In the genomic region with DNA sequence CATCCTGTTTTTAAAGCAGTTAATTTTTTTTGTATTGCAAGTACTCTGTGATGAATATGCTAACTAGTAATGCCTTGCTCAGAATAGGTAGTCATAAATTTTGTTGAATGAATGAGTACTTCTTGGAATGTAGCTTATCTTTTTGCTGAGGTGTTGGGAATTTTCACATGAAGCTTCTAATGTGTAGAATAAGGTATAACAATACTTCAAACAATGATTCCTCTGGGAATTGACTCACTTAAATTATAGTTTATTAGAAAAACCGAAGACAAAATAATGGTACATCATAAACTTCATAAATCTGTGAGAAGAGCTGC, we compare ENCODE assay signal across 1 cellular context.
TF ChIP-seq lines count a peak whose summit lies in the region.

No MANE protein-coding gene starts in this region.

TF ChIP-seq in K562, 482 proteins besides CTCF, POLR2A, EP300 and RAD21:
- TF ChIP-seq E2F3 (CRISPR knock-in tag; IDR thresholded peaks at IDR 0.05) (no peak), MEIS2 (IDR thresholded peaks at IDR 0.05; ENCODE audit: partially characterized antibody) (peak; percentile 57), TEAD4 (IDR thresholded peaks at IDR 0.05; ENCODE audit: low read length) (0 out of 2 replicates have a peak, but pooled peaks have one; percentile 14), TEAD4 (CRISPR knock-in tag; IDR thresholded peaks at IDR 0.05; ENCODE audit: borderline replicate concordance) (no peak), ZNF316 (IDR thresholded peaks at IDR 0.05) (peak; percentile 64)
- TF ChIP-seq, protein P1, sequence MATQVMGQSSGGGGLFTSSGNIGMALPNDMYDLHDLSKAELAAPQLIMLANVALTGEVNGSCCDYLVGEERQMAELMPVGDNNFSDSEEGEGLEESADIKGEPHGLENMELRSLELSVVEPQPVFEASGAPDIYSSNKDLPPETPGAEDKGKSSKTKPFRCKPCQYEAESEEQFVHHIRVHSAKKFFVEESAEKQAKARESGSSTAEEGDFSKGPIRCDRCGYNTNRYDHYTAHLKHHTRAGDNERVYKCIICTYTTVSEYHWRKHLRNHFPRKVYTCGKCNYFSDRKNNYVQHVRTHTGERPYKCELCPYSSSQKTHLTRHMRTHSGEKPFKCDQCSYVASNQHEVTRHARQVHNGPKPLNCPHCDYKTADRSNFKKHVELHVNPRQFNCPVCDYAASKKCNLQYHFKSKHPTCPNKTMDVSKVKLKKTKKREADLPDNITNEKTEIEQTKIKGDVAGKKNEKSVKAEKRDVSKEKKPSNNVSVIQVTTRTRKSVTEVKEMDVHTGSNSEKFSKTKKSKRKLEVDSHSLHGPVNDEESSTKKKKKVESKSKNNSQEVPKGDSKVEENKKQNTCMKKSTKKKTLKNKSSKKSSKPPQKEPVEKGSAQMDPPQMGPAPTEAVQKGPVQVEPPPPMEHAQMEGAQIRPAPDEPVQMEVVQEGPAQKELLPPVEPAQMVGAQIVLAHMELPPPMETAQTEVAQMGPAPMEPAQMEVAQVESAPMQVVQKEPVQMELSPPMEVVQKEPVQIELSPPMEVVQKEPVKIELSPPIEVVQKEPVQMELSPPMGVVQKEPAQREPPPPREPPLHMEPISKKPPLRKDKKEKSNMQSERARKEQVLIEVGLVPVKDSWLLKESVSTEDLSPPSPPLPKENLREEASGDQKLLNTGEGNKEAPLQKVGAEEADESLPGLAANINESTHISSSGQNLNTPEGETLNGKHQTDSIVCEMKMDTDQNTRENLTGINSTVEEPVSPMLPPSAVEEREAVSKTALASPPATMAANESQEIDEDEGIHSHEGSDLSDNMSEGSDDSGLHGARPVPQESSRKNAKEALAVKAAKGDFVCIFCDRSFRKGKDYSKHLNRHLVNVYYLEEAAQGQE (CRISPR knock-in tag; IDR thresholded peaks at IDR 0.05; ENCODE audit: low read depth) = no peak
- TF ChIP-seq, protein P2, sequence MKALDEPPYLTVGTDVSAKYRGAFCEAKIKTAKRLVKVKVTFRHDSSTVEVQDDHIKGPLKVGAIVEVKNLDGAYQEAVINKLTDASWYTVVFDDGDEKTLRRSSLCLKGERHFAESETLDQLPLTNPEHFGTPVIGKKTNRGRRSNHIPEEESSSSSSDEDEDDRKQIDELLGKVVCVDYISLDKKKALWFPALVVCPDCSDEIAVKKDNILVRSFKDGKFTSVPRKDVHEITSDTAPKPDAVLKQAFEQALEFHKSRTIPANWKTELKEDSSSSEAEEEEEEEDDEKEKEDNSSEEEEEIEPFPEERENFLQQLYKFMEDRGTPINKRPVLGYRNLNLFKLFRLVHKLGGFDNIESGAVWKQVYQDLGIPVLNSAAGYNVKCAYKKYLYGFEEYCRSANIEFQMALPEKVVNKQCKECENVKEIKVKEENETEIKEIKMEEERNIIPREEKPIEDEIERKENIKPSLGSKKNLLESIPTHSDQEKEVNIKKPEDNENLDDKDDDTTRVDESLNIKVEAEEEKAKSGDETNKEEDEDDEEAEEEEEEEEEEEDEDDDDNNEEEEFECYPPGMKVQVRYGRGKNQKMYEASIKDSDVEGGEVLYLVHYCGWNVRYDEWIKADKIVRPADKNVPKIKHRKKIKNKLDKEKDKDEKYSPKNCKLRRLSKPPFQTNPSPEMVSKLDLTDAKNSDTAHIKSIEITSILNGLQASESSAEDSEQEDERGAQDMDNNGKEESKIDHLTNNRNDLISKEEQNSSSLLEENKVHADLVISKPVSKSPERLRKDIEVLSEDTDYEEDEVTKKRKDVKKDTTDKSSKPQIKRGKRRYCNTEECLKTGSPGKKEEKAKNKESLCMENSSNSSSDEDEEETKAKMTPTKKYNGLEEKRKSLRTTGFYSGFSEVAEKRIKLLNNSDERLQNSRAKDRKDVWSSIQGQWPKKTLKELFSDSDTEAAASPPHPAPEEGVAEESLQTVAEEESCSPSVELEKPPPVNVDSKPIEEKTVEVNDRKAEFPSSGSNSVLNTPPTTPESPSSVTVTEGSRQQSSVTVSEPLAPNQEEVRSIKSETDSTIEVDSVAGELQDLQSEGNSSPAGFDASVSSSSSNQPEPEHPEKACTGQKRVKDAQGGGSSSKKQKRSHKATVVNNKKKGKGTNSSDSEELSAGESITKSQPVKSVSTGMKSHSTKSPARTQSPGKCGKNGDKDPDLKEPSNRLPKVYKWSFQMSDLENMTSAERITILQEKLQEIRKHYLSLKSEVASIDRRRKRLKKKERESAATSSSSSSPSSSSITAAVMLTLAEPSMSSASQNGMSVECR (CRISPR knock-in tag; IDR thresholded peaks at IDR 0.05) = no peak
